8 cellular contexts compared by ENCODE assay signal in genomic region chr19:55674459-55674840, GRCh38. TPM values are rescaled to one million over a fixed set of nuclear protein-coding genes. Genes with fewer than 3 reads are reported as not detected.
DNase-seq lines count a peak whose midpoint lies in the region; ATAC-seq and TF ChIP-seq lines count a peak whose summit lies in the region.

No MANE protein-coding gene starts in this region.

- peak overlapping the region; percentile 85 for H3K4me3 ChIP-seq in brain microvascular endothelial cell (ENCODE audit: low read depth, low read length)
- H3K4me3 ChIP-seq in mesenchymal stem cell (ENCODE audit: insufficient read depth in 1 of 2, low read depth in 1 of 2, low read length in 2 of 2): peak overlapping the region; percentile 94 to 96
- peak overlapping the region; percentile 71 to 84 for H3K4me3 ChIP-seq in vagina

- intact Hi-C loops in vagina (cut with DNase I): no loop called here

- H3K9me3 ChIP-seq in mesenchymal stem cell (ENCODE audit: control insufficient read depth, low read length): no peaks in the 10 kb centered on the region
- H3K9me3 ChIP-seq in vagina: no peaks in the 10 kb centered on the region

- peaks cover 47% of the 10 kb centered on the region for H3K4me1 ChIP-seq in mesenchymal stem cell (ENCODE audit: control insufficient read depth, insufficient read depth, low read depth, low read length)
- H3K4me1 ChIP-seq in vagina: peaks cover 52% of the 10 kb centered on the region

- H2BK5ac ChIP-seq in mesenchymal stem cell (ENCODE audit: low read depth, low read length, poor library complexity, severe bottlenecking): no peak overlapping the region

- peaks cover 65% of the 10 kb centered on the region for H3K4me1 Mint-ChIP-seq in stimulated activated naive CD8-positive, alpha-beta T cell treated with anti-CD3 and anti-CD28 coated beads, Interleukin-15, Interleukin-2, amounts not matched to agents 100 ng/mL and 50 ng/mL, for 24 hours (ENCODE audit: low read depth)

- H3K27me3 ChIP-seq in brain microvascular endothelial cell (replicated peaks) (no peaks in the 10 kb centered on the region), mesenchymal stem cell (ENCODE audit: control insufficient read depth in 1 of 2, insufficient read depth in 1 of 2, low read length in 2 of 2) (no peaks in the 10 kb centered on the region), vagina (no peaks in the 10 kb centered on the region)

- no peak for ATAC-seq in stimulated activated naive CD8-positive, alpha-beta T cell treated with anti-CD3 and anti-CD28 coated beads, Interleukin-15, Interleukin-2, amounts not matched to agents 100 U/mL and 50 U/mL, for 24 hours
- no peak for ATAC-seq in GM19351 (IDR thresholded peaks at IDR 0.05; ENCODE audit: unreplicated experiment)
- no peak for ATAC-seq in GM19395 (IDR thresholded peaks at IDR 0.05; ENCODE audit: unreplicated experiment)

- H3K36me3 Mint-ChIP-seq in stimulated activated naive CD8-positive, alpha-beta T cell treated with anti-CD3 and anti-CD28 coated beads, Interleukin-15, Interleukin-2, amounts not matched to agents 100 ng/mL and 50 ng/mL, for 24 hours (ENCODE audit: low read depth): peaks cover 61% of the 10 kb centered on the region

- H3K27ac ChIP-seq in brain microvascular endothelial cell: no peak overlapping the region
- H3K27ac ChIP-seq in mesenchymal stem cell (ENCODE audit: low read length, poor library complexity, severe bottlenecking): peak overlapping the region; percentile 6
- H3K27ac ChIP-seq in vagina: peak overlapping the region; percentile 89

- no peak overlapping the region for H3K4ac ChIP-seq in mesenchymal stem cell (ENCODE audit: low read depth in 1 of 2, low read length in 2 of 2)

- 39% methylated on average over 10 of the region's 17 CpGs for WGBS in mesenchymal stem cell

- H4K8ac ChIP-seq in mesenchymal stem cell (ENCODE audit: low read length): no peak overlapping the region

- no peak for TF ChIP-seq POLR2A in vagina (IDR thresholded peaks at IDR 0.05)

- H2AFZ ChIP-seq in mesenchymal stem cell (ENCODE audit: low read depth, low read length): no peak overlapping the region

- no peak overlapping the region for H2BK12ac ChIP-seq in mesenchymal stem cell (ENCODE audit: low read length in 2 of 2)

- in situ Hi-C loops in brain microvascular endothelial cell (cut with HindIII; ENCODE audit: low pct_ligation_motif_present, low sequenced_read_pairs): no loop called here

- H3K4me3 Mint-ChIP-seq in stimulated activated naive CD8-positive, alpha-beta T cell treated with anti-CD3 and anti-CD28 coated beads, Interleukin-15, Interleukin-2, amounts not matched to agents 100 ng/mL and 50 ng/mL, for 24 hours: peak overlapping the region; percentile 68

- TF ChIP-seq CTCF in brain microvascular endothelial cell (IDR thresholded peaks at IDR 0.05; ENCODE audit: low read depth, low read length, missing control alignments): no peak
- TF ChIP-seq CTCF in vagina (IDR thresholded peaks at IDR 0.05): no peak

- peaks cover 2% of the 10 kb centered on the region for H3K79me1 ChIP-seq in mesenchymal stem cell (replicated peaks; ENCODE audit: low read length, poor library complexity, severe bottlenecking)

- no peak overlapping the region for H3K18ac ChIP-seq in mesenchymal stem cell (ENCODE audit: low read depth in 1 of 2, low read length in 2 of 2)

- H2AK5ac ChIP-seq in mesenchymal stem cell (ENCODE audit: low read length, severe bottlenecking): no peak overlapping the region

- no peaks in the 10 kb centered on the region for H3K9me3 Mint-ChIP-seq in stimulated activated naive CD8-positive, alpha-beta T cell treated with anti-CD3 and anti-CD28 coated beads, Interleukin-15, Interleukin-2, amounts not matched to agents 100 ng/mL and 50 ng/mL, for 24 hours

- H3K23ac ChIP-seq in mesenchymal stem cell (ENCODE audit: low read length in 2 of 2): no peak overlapping the region

- no peak overlapping the region for H3K14ac ChIP-seq in mesenchymal stem cell (ENCODE audit: low read length in 2 of 2)

- peak overlapping the region; percentile 71 for H3K4me2 ChIP-seq in mesenchymal stem cell (ENCODE audit: low read length, poor library complexity, severe bottlenecking)

- H3K36me3 ChIP-seq in brain microvascular endothelial cell (replicated peaks) (peaks cover 37% of the 10 kb centered on the region), mesenchymal stem cell (ENCODE audit: control insufficient read depth in 1 of 2, insufficient read depth in 2 of 2, low read depth in 1 of 2, low read length in 2 of 2) (peaks cover 54 to 55% of the 10 kb centered on the region in 2 experiments), vagina (peaks cover 0 to 46% of the 10 kb centered on the region in 2 donors)

- peak overlapping the region; percentile 89 for H3K27ac Mint-ChIP-seq in stimulated activated naive CD8-positive, alpha-beta T cell treated with anti-CD3 and anti-CD28 coated beads, Interleukin-15, Interleukin-2, amounts not matched to agents 100 ng/mL and 50 ng/mL, for 24 hours

- H4K91ac ChIP-seq in mesenchymal stem cell (ENCODE audit: low read length): no peak overlapping the region

- no peak for DNase-seq in stimulated activated naive CD8-positive, alpha-beta T cell treated with anti-CD3 and anti-CD28 coated beads, Interleukin-15, Interleukin-2, amounts not matched to agents 100 U/mL and 50 U/mL, for 24 hours
- no peak for DNase-seq in brain microvascular endothelial cell
- no peak for DNase-seq in mesenchymal stem cell
- DNase-seq in vagina (ENCODE audit: extremely low spot score in 2 of 2): no peak
- no peak for DNase-seq in iPS-NIHi11 (ENCODE audit: low spot score)

- no peak overlapping the region for H2BK15ac ChIP-seq in mesenchymal stem cell (ENCODE audit: low read depth, poor library complexity, severe bottlenecking)

- H3K27me3 Mint-ChIP-seq in stimulated activated naive CD8-positive, alpha-beta T cell treated with anti-CD3 and anti-CD28 coated beads, Interleukin-15, Interleukin-2, amounts not matched to agents 100 ng/mL and 50 ng/mL, for 24 hours: no peaks in the 10 kb centered on the region

- H2BK120ac ChIP-seq in mesenchymal stem cell (ENCODE audit: low read depth, low read length): no peak overlapping the region

- peak overlapping the region; percentile 97 for H3K9ac ChIP-seq in mesenchymal stem cell (ENCODE audit: low read length)

RNA-seq across cellular contexts. Expression of gene EPN1, which starts 0.6 kb away (rescaled TPM):
- polyA plus RNA-seq in mesenchymal stem cell (2013, experiment 1 of 2): 111 TPM
- polyA plus RNA-seq in mesenchymal stem cell (2013, experiment 2 of 2): 108 TPM
- total RNA-seq in vagina: 43.7 TPM

RNA-seq across cellular contexts. Expression of gene U2AF2, which starts 19.6 kb away (rescaled TPM):
- polyA plus RNA-seq in mesenchymal stem cell (2013, experiment 1 of 2): 90.3 TPM
- polyA plus RNA-seq in mesenchymal stem cell (2013, experiment 2 of 2): 82.6 TPM
- total RNA-seq in vagina: 145 TPM

RNA-seq across cellular contexts. Expression of gene CCDC106, which starts 26.4 kb away (rescaled TPM):
- 19.4 TPM for polyA plus RNA-seq in mesenchymal stem cell (2013, experiment 1 of 2)
- 19.0 TPM for polyA plus RNA-seq in mesenchymal stem cell (2013, experiment 2 of 2)
- 8.3 TPM for total RNA-seq in vagina

RNA-seq across cellular contexts. Expression of gene ZNF581, which starts 31.0 kb away (rescaled TPM):
- polyA plus RNA-seq in mesenchymal stem cell (2013, experiment 1 of 2): 30.2 TPM
- 31.9 TPM for polyA plus RNA-seq in mesenchymal stem cell (2013, experiment 2 of 2)
- 15.5 TPM for total RNA-seq in vagina

RNA-seq across cellular contexts. Expression of gene ZNF580, which starts 33.6 kb away (rescaled TPM):
- 46.7 TPM for polyA plus RNA-seq in mesenchymal stem cell (2013, experiment 1 of 2)
- polyA plus RNA-seq in mesenchymal stem cell (2013, experiment 2 of 2): 48.6 TPM
- 30.9 TPM for total RNA-seq in vagina
